Comparison of ENCODE assay signal across 18 cellular contexts in genomic region chr13:99526549-99526948, GRCh38. TPM values are rescaled to one million over a fixed set of nuclear protein-coding genes. Genes with fewer than 3 reads are reported as not detected.
DNase-seq lines count a peak whose midpoint lies in the region; ATAC-seq and TF ChIP-seq lines count a peak whose summit lies in the region.
"Had no signal": no experiment of that assay in that cellular context is flagged by ENCODE, and none has a peak within 500 bp of the region (broad histone marks: within the 10 kb centered on the region; RNA-seq: fewer than 3 reads in every experiment).

No MANE protein-coding gene starts in this region.

- intact Hi-C loops in activated naive CD4-positive, alpha-beta T cell treated with anti-CD3 and anti-CD28 coated beads for 36 hours (cut with micrococcal nuclease) = no loop called here

- peaks cover 28% of the 10 kb centered on the region for H3K4me1 Mint-ChIP-seq in activated naive CD4-positive, alpha-beta T cell treated with anti-CD3 and anti-CD28 coated beads, Interleukin-2, amount 10 ng/mL, durations not matched to agents 7 days and 5 days
- H3K4me1 Mint-ChIP-seq in activated naive CD4-positive, alpha-beta T cell treated with anti-CD3 and anti-CD28 coated beads for 36 hours (ENCODE audit: low read depth) = peaks cover 32% of the 10 kb centered on the region
- H3K4me1 Mint-ChIP-seq in WTC11 = peaks cover 7% of the 10 kb centered on the region
- H3K4me1 Mint-ChIP-seq in stimulated activated memory B cell treated with anti-CD40 and anti-IgM and Interleukin-4, amounts not matched to agents 10 μg/mL and 1 μg/mL and 100 μg/mL, for 72 hours = peaks cover 27% of the 10 kb centered on the region
- H3K4me1 Mint-ChIP-seq: mesothelial cell of epicardium had no signal

- TF ChIP-seq CTCF in WTC11 (IDR thresholded peaks at IDR 0.05) = no peak

- H3K27ac Mint-ChIP-seq in activated naive CD4-positive, alpha-beta T cell treated with anti-CD3 and anti-CD28 coated beads, Interleukin-2, amount 10 ng/mL, durations not matched to agents 7 days and 5 days = peak overlapping the region; percentile 33
- no peak overlapping the region for H3K27ac Mint-ChIP-seq in activated naive CD4-positive, alpha-beta T cell treated with anti-CD3 and anti-CD28 coated beads for 36 hours
- H3K27ac Mint-ChIP-seq in WTC11 = peak overlapping the region; percentile 20
- peak overlapping the region; percentile 17 for H3K27ac Mint-ChIP-seq in stimulated activated memory B cell treated with anti-CD40 and anti-IgM and Interleukin-4, amounts not matched to agents 10 μg/mL and 1 μg/mL and 100 μg/mL, for 72 hours
- H3K27ac Mint-ChIP-seq: HFFc6, mesothelial cell of epicardium had no signal

- peaks cover 67% of the 10 kb centered on the region for H3K36me3 Mint-ChIP-seq in activated naive CD4-positive, alpha-beta T cell treated with anti-CD3 and anti-CD28 coated beads, Interleukin-2, amount 10 ng/mL, durations not matched to agents 7 days and 5 days
- peaks cover 48% of the 10 kb centered on the region for H3K36me3 Mint-ChIP-seq in activated naive CD4-positive, alpha-beta T cell treated with anti-CD3 and anti-CD28 coated beads for 36 hours (ENCODE audit: low read depth)
- H3K36me3 Mint-ChIP-seq in WTC11 = peaks cover 39% of the 10 kb centered on the region
- peaks cover 51% of the 10 kb centered on the region for H3K36me3 Mint-ChIP-seq in stimulated activated memory B cell treated with anti-CD40 and anti-IgM and Interleukin-4, amounts not matched to agents 10 μg/mL and 1 μg/mL and 100 μg/mL, for 72 hours

- ATAC-seq in WTC11 (no peak), GM21528 (IDR thresholded peaks at IDR 0.05; ENCODE audit: low FRiP score, unreplicated experiment) (no peak), GM18520 (IDR thresholded peaks at IDR 0.05; ENCODE audit: unreplicated experiment) (no peak)
- no peak for ATAC-seq in stimulated activated memory B cell treated with anti-CD40 and anti-IgM and Interleukin-4, amounts not matched to agents 10 μg/mL and 1 μg/mL and 100 μg/mL, for 72 hours
- ATAC-seq: Panc1 had no signal

- no peak overlapping the region for H3K4me3 Mint-ChIP-seq in activated naive CD4-positive, alpha-beta T cell treated with anti-CD3 and anti-CD28 coated beads, Interleukin-2, amount 10 ng/mL, durations not matched to agents 7 days and 5 days
- no peak overlapping the region for H3K4me3 Mint-ChIP-seq in activated naive CD4-positive, alpha-beta T cell treated with anti-CD3 and anti-CD28 coated beads for 36 hours
- no peak overlapping the region for H3K4me3 Mint-ChIP-seq in WTC11
- H3K4me3 Mint-ChIP-seq in stimulated activated memory B cell treated with anti-CD40 and anti-IgM and Interleukin-4, amounts not matched to agents 10 μg/mL and 1 μg/mL and 100 μg/mL, for 72 hours = no peak overlapping the region
- H3K4me3 Mint-ChIP-seq: HFFc6, IgD-negative memory B cell, mesothelial cell of epicardium had no signal

- peak; percentile 25 for DNase-seq in activated naive CD4-positive, alpha-beta T cell treated with anti-CD3 and anti-CD28 coated beads, Interleukin-2, amount 10 ng/mL, durations not matched to agents 7 days and 5 days
- DNase-seq in activated naive CD4-positive, alpha-beta T cell treated with anti-CD3 and anti-CD28 coated beads for 36 hours = no peak
- DNase-seq in WTC11 (ENCODE audit: low spot score) (no peak), erythroblast (lab: John Stamatoyannopoulos, UW) (peak; percentile 16 to 21), occipital lobe (lab: John Stamatoyannopoulos, UW) (no peak)
- DNase-seq: activated CD4-positive, CD25-positive, alpha-beta regulatory T cell; Calu3; glutamatergic neuron; HFFc6; NCI-H2081 treated with DMSO at 0.1 percent for 48 hours; NCI-H69; stimulated activated naive CD4-positive, alpha-beta T cell treated with Interleukin-2 at 50 U/mL for 16 hours had no signal

- H3K9me3 Mint-ChIP-seq in activated naive CD4-positive, alpha-beta T cell treated with anti-CD3 and anti-CD28 coated beads, Interleukin-2, amount 10 ng/mL, durations not matched to agents 7 days and 5 days = peaks cover 5% of the 10 kb centered on the region
- H3K9me3 Mint-ChIP-seq in activated naive CD4-positive, alpha-beta T cell treated with anti-CD3 and anti-CD28 coated beads for 36 hours = no peaks in the 10 kb centered on the region
- no peaks in the 10 kb centered on the region for H3K9me3 Mint-ChIP-seq in WTC11
- H3K9me3 Mint-ChIP-seq in stimulated activated memory B cell treated with anti-CD40 and anti-IgM and Interleukin-4, amounts not matched to agents 10 μg/mL and 1 μg/mL and 100 μg/mL, for 72 hours = no peaks in the 10 kb centered on the region
- H3K9me3 Mint-ChIP-seq: HFFc6, IgD-negative memory B cell, mesothelial cell of epicardium had no signal

- TF ChIP-seq POLR2A in erythroblast (IDR thresholded peaks at IDR 0.05; ENCODE audit: low read length) = no peak

- no peaks in the 10 kb centered on the region for H3K27me3 Mint-ChIP-seq in activated naive CD4-positive, alpha-beta T cell treated with anti-CD3 and anti-CD28 coated beads, Interleukin-2, amount 10 ng/mL, durations not matched to agents 7 days and 5 days
- no peaks in the 10 kb centered on the region for H3K27me3 Mint-ChIP-seq in activated naive CD4-positive, alpha-beta T cell treated with anti-CD3 and anti-CD28 coated beads for 36 hours (ENCODE audit: low read depth)
- H3K27me3 Mint-ChIP-seq in WTC11 (ENCODE audit: low read depth) = no peaks in the 10 kb centered on the region
- H3K27me3 Mint-ChIP-seq in stimulated activated memory B cell treated with anti-CD40 and anti-IgM and Interleukin-4, amounts not matched to agents 10 μg/mL and 1 μg/mL and 100 μg/mL, for 72 hours = no peaks in the 10 kb centered on the region
- H3K27me3 Mint-ChIP-seq: IgD-negative memory B cell had no signal

- CTCF ChIA-PET in activated naive CD4-positive, alpha-beta T cell treated with anti-CD3 and anti-CD28 coated beads, Interleukin-2, amount 10 ng/mL, durations not matched to agents 7 days and 5 days (lab: Charles Lee) = interaction anchor here (1.1 kb wide), 1 partner anchor 14 kb away, joined by 3 read pairs; no protein-coding TSS in a partner anchor
- CTCF ChIA-PET in activated naive CD4-positive, alpha-beta T cell treated with anti-CD3 and anti-CD28 coated beads for 36 hours (lab: Charles Lee) = interaction anchor here (1.0 kb wide), 1 partner anchor 32 kb away, joined by 3 read pairs; no protein-coding TSS in a partner anchor
- CTCF ChIA-PET in WTC11 (lab: Charles Lee) = interaction anchor here (1.0 to 1.8 kb wide), 3 partner anchors 28 to 89 kb away, joined by 3 to 6 read pairs (median 3); no protein-coding TSS in a partner anchor

- POLR2A ChIA-PET in WTC11 (lab: Charles Lee) = no interaction called here

TF ChIP-seq in WTC11, 78 proteins besides CTCF, POLR2A, EP300 and RAD21:
- TF ChIP-seq OVOL2 (CRISPR knock-in tag; IDR thresholded peaks at IDR 0.05; ENCODE audit: borderline replicate concordance) = no peak
- TF ChIP-seq TP53 (CRISPR knock-in tag; IDR thresholded peaks at IDR 0.05) = no peak
- TF ChIP-seq, protein P1, sequence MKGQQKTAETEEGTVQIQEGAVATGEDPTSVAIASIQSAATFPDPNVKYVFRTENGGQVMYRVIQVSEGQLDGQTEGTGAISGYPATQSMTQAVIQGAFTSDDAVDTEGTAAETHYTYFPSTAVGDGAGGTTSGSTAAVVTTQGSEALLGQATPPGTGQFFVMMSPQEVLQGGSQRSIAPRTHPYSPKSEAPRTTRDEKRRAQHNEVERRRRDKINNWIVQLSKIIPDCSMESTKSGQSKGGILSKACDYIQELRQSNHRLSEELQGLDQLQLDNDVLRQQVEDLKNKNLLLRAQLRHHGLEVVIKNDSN (CRISPR knock-in tag; IDR thresholded peaks at IDR 0.05) = no peak
- TF ChIP-seq ZNF121 (CRISPR knock-in tag; IDR thresholded peaks at IDR 0.05) = no peak

RNA-seq across cellular contexts. Expression of gene TM9SF2, which starts 25.3 kb away (rescaled TPM):
- 10 to 100 TPM; 35.2 to 36.4 TPM for total RNA-seq in activated naive CD4-positive, alpha-beta T cell treated with anti-CD3 and anti-CD28 coated beads for 36 hours
- 81.9 to 84.0 TPM (median 81.9 TPM) in 3 replicates for total RNA-seq in WTC11 (2021)
- total RNA-seq in occipital lobe = 129 TPM

Comparison
In these comparisons a context has a peak if more than half of its experiments do, and no peak if none do; other contexts are left out.
1. DNase-seq: peak in activated naive CD4-positive, alpha-beta T cell treated with anti-CD3 and anti-CD28 coated beads, Interleukin-2, amount 10 ng/mL, durations not matched to agents 7 days and 5 days (single experiment) and erythroblast (2 of 2); none in activated naive CD4-positive, alpha-beta T cell treated with anti-CD3 and anti-CD28 coated beads for 36 hours (single experiment), WTC11 (single experiment) and occipital lobe (single experiment).